9 cellular contexts compared by ENCODE assay signal in the genomic region with DNA sequence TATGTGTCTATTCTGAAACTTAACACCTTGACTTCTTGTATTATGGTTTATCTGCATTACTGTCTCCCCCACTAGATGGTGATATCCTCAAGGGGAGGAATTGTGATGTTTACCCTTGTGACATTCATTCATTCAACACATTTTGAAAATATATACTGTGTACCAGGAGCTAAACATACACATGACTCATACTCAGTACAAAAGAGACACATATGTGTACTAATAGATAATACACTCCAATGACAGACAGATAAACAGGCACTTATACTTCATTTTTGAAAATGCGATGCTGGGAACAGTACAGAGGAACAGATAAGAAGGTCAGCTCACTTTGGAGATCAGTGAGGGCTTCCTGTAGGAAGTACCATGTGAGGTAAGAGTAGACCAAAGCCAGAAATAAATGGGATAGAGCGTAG. TPM values are rescaled to one million over a fixed set of nuclear protein-coding genes. Genes with fewer than 3 reads are reported as not detected.
DNase-seq lines count a peak whose midpoint lies in the region; ATAC-seq and TF ChIP-seq lines count a peak whose summit lies in the region.
"Had no signal": no experiment of that assay in that cellular context is flagged by ENCODE, and none has a peak within 500 bp of the region (broad histone marks: within the 10 kb centered on the region; RNA-seq: fewer than 3 reads in every experiment).

No MANE protein-coding gene starts in this region.

- peaks cover 5% of the 10 kb centered on the region for H3K27me3 Mint-ChIP-seq in GM23338 (ENCODE audit: insufficient read depth, low read depth, poor library complexity)

- no peaks in the 10 kb centered on the region for H3K36me3 ChIP-seq in GM23338 (ENCODE audit: insufficient read depth)
- no peaks in the 10 kb centered on the region for H3K36me3 ChIP-seq in Panc1 (ENCODE audit: control insufficient read depth, insufficient read depth, low read length)
- H3K36me3 ChIP-seq in ovary: no peaks in the 10 kb centered on the region

- no peaks in the 10 kb centered on the region for H3K36me3 Mint-ChIP-seq in GM23338 (ENCODE audit: low read depth)

- no peaks in the 10 kb centered on the region for H3K79me2 ChIP-seq in GM23338 (replicated peaks; ENCODE audit: insufficient read depth)

- no peak overlapping the region for H3K4me2 ChIP-seq in GM23338

- peaks cover 2% of the 10 kb centered on the region; the same call in 2 of the 3 replicates for H3K4me1 Mint-ChIP-seq in GM23338

- H3K27ac ChIP-seq in GM23338 (ENCODE audit: low read depth) (no peak overlapping the region), Panc1 (ENCODE audit: low read length) (no peak overlapping the region), ovary (no peak overlapping the region)

- intact Hi-C loops in Panc1 (cut with micrococcal nuclease; ENCODE audit: unreplicated experiment): loop anchor here (1.0 to 10.0 kb wide), 2 partner anchors 404 to 495 kb away; no protein-coding TSS in a partner anchor
- intact Hi-C loops in ovary (cut with DNase I): no loop called here

- no peaks in the 10 kb centered on the region for H3F3A ChIP-seq in GM23338 (replicated peaks; ENCODE audit: low read depth)

- H3K9me3 ChIP-seq in Panc1 (ENCODE audit: control insufficient read depth, insufficient read depth, low read depth, low read length) (no peaks in the 10 kb centered on the region), ovary (no peaks in the 10 kb centered on the region)

- TF ChIP-seq POLR2A in ovary (IDR thresholded peaks at IDR 0.05): no peak

- in situ Hi-C loops in Panc1 (cut with HindIII; ENCODE audit: low pct_unique_long_range_greater_than_20kb, low sequenced_read_pairs): no loop called here

- peak; percentile 60 for ATAC-seq in GM23338
- peak; percentile 72; the same call in 1 of the 2 replicates for ATAC-seq in Panc1
- no peak for ATAC-seq in HG02588 (IDR thresholded peaks at IDR 0.05; ENCODE audit: unreplicated experiment)

- H4K20me1 ChIP-seq in GM23338 (replicated peaks; ENCODE audit: insufficient read depth): no peaks in the 10 kb centered on the region

- H3K27me3 ChIP-seq in GM23338 (ENCODE audit: insufficient read depth): no peaks in the 10 kb centered on the region
- peaks cover 25% of the 10 kb centered on the region for H3K27me3 ChIP-seq in Panc1 (ENCODE audit: control insufficient read depth, insufficient read depth, low read length)
- no peaks in the 10 kb centered on the region for H3K27me3 ChIP-seq in ovary

- no peaks in the 10 kb centered on the region for H3K9me2 ChIP-seq in GM23338 (ENCODE audit: insufficient read depth)

- no peaks in the 10 kb centered on the region for H3K4me1 ChIP-seq in GM23338 (ENCODE audit: insufficient read depth)
- no peaks in the 10 kb centered on the region for H3K4me1 ChIP-seq in Panc1 (ENCODE audit: control insufficient read depth, insufficient read depth, low read length)
- no peaks in the 10 kb centered on the region for H3K4me1 ChIP-seq in ovary (ENCODE audit: insufficient read depth)

- BruUV-seq in Panc1 (replicated peaks; lab: Mats Ljungman, UMichigan): no TSS peak

- no peak for TF ChIP-seq EP300 in ovary (IDR thresholded peaks at IDR 0.05)

- H2AFZ ChIP-seq in GM23338: no peak overlapping the region

- DNase-seq in COR-L47 (lab: John Stamatoyannopoulos, UW) (peak; percentile 2), GM23338 (ENCODE audit: low spot score) (peak; percentile 60), Panc1 (ENCODE audit: low read depth, low spot score) (no peak), foreskin melanocyte (peak; percentile 41), ovary (no peak), NOMO-1 treated with DMSO at 0.1 percent for 48 hours (lab: John Stamatoyannopoulos, UW; ENCODE audit: unreplicated experiment) (no peak)
- no peak for DNase-seq in stimulated activated CD4-positive, alpha-beta T cell treated with anti-CD3 and anti-CD28 coated beads, Interleukin-2, amount 100 ng/mL, for 48 hours
- DNase-seq: hypothalamus had no signal

- POLR2A ChIA-PET in Panc1 (lab: Charles Lee): no interaction called here

- H3K27ac Mint-ChIP-seq in GM23338: no peak overlapping the region

- CTCF ChIA-PET in Panc1 (lab: Charles Lee): interaction anchor here (0.6 kb wide), 1 partner anchor 486 kb away, joined by 3 read pairs; no protein-coding TSS in a partner anchor

- TF ChIP-seq CTCF in GM23338 (conservative IDR thresholded peaks at IDR 0.05; ENCODE audit: low read depth in 2 of 2): peak; percentile 78 to 85
- peak; percentile 72 for TF ChIP-seq CTCF in Panc1 (IDR thresholded peaks at IDR 0.05)
- no peak for TF ChIP-seq CTCF in ovary (IDR thresholded peaks at IDR 0.05)

- H3K4me3 Mint-ChIP-seq in GM23338: no peak overlapping the region

- WGBS in ovary, 3 donors: 88 to 94% (median 92%) methylated on average over 2 of the region's 2 CpGs

- H3K4me3 ChIP-seq in GM23338 (no peak overlapping the region), Panc1 (ENCODE audit: low read depth in 2 of 2, low read length in 2 of 2) (no peak overlapping the region), ovary (no peak overlapping the region)

- no peaks in the 10 kb centered on the region for H3K9me3 Mint-ChIP-seq in GM23338

TF ChIP-seq in GM23338, 12 proteins besides CTCF, POLR2A, EP300 and RAD21 (continues in another document):
- TF ChIP-seq EZH2phosphoT487 (IDR thresholded peaks at IDR 0.05; ENCODE audit: unreplicated experiment): no peak
- TF ChIP-seq, protein P1, sequence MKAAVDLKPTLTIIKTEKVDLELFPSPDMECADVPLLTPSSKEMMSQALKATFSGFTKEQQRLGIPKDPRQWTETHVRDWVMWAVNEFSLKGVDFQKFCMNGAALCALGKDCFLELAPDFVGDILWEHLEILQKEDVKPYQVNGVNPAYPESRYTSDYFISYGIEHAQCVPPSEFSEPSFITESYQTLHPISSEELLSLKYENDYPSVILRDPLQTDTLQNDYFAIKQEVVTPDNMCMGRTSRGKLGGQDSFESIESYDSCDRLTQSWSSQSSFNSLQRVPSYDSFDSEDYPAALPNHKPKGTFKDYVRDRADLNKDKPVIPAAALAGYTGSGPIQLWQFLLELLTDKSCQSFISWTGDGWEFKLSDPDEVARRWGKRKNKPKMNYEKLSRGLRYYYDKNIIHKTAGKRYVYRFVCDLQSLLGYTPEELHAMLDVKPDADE (IDR thresholded peaks at IDR 0.05): no peak
- TF ChIP-seq, protein P2, sequence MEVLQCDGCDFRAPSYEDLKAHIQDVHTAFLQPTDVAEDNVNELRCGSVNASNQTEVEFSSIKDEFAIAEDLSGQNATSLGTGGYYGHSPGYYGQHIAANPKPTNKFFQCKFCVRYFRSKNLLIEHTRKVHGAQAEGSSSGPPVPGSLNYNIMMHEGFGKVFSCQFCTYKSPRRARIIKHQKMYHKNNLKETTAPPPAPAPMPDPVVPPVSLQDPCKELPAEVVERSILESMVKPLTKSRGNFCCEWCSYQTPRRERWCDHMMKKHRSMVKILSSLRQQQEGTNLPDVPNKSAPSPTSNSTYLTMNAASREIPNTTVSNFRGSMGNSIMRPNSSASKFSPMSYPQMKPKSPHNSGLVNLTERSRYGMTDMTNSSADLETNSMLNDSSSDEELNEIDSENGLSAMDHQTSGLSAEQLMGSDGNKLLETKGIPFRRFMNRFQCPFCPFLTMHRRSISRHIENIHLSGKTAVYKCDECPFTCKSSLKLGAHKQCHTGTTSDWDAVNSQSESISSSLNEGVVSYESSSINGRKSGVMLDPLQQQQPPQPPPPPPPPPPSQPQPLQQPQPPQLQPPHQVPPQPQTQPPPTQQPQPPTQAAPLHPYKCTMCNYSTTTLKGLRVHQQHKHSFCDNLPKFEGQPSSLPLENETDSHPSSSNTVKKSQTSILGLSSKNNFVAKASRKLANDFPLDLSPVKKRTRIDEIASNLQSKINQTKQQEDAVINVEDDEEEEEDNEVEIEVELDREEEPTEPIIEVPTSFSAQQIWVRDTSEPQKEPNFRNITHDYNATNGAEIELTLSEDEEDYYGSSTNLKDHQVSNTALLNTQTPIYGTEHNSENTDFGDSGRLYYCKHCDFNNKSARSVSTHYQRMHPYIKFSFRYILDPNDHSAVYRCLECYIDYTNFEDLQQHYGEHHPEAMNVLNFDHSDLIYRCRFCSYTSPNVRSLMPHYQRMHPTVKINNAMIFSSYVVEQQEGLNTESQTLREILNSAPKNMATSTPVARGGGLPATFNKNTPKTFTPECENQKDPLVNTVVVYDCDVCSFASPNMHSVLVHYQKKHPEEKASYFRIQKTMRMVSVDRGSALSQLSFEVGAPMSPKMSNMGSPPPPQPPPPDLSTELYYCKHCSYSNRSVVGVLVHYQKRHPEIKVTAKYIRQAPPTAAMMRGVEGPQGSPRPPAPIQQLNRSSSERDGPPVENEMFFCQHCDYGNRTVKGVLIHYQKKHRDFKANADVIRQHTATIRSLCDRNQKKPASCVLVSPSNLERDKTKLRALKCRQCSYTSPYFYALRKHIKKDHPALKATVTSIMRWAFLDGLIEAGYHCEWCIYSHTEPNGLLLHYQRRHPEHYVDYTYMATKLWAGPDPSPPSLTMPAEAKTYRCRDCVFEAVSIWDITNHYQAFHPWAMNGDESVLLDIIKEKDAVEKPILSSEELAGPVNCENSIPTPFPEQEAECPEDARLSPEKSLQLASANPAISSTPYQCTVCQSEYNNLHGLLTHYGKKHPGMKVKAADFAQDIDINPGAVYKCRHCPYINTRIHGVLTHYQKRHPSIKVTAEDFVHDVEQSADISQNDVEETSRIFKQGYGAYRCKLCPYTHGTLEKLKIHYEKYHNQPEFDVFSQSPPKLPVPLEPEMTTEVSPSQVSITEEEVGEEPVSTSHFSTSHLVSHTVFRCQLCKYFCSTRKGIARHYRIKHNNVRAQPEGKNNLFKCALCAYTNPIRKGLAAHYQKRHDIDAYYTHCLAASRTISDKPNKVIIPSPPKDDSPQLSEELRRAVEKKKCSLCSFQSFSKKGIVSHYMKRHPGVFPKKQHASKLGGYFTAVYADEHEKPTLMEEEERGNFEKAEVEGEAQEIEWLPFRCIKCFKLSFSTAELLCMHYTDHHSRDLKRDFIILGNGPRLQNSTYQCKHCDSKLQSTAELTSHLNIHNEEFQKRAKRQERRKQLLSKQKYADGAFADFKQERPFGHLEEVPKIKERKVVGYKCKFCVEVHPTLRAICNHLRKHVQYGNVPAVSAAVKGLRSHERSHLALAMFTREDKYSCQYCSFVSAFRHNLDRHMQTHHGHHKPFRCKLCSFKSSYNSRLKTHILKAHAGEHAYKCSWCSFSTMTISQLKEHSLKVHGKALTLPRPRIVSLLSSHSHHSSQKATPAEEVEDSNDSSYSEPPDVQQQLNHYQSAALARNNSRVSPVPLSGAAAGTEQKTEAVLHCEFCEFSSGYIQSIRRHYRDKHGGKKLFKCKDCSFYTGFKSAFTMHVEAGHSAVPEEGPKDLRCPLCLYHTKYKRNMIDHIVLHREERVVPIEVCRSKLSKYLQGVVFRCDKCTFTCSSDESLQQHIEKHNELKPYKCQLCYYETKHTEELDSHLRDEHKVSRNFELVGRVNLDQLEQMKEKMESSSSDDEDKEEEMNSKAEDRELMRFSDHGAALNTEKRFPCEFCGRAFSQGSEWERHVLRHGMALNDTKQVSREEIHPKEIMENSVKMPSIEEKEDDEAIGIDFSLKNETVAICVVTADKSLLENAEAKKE (CRISPR knock-in tag; IDR thresholded peaks at IDR 0.05): no peak

RNA-seq across cellular contexts. Expression of a gene that starts 8.9 kb away (rescaled TPM):
- 41.6 and 44.6 TPM in 2 replicates for total RNA-seq in GM23338 (2014; rRNA removed; shearing (Covaris generic))
- polyA plus RNA-seq in GM23338 (2016; fragmentation: Nextera tagmentation; extraction: Ambion mirVana) (15.7 and 19.4 TPM in 2 replicates), ovary (10 to 100 TPM in 1 of 2 donors, 1 to 10 TPM in 1; 7.6 to 14.9 TPM)
- total RNA-seq in Panc1 (2021; ENCODE audit: unreplicated experiment) (39.0 TPM), ovary (10 to 100 TPM; 18.0 to 33.4 (median 27.2) TPM)
- polyA plus RNA-seq in Panc1 (2012; ENCODE audit: insufficient read length): 22.2 TPM

Comparison
In these comparisons a context has a peak if more than half of its experiments do, and no peak if none do; other contexts are left out.
1. DNase-seq: peak in COR-L47 (single experiment), GM23338 (single experiment) and foreskin melanocyte (single experiment); none in Panc1 (single experiment), ovary (0 of 5), NOMO-1 treated with DMSO at 0.1 percent for 48 hours (single experiment) and stimulated activated CD4-positive, alpha-beta T cell treated with anti-CD3 and anti-CD28 coated beads, Interleukin-2, amount 100 ng/mL, for 48 hours (0 of 2).
2. CTCF ChIP-seq: peak in GM23338 (2 of 2) and Panc1 (single experiment); none in ovary (0 of 3).